Comparison of ENCODE assay signal across 1 cellular context in the genomic region with DNA sequence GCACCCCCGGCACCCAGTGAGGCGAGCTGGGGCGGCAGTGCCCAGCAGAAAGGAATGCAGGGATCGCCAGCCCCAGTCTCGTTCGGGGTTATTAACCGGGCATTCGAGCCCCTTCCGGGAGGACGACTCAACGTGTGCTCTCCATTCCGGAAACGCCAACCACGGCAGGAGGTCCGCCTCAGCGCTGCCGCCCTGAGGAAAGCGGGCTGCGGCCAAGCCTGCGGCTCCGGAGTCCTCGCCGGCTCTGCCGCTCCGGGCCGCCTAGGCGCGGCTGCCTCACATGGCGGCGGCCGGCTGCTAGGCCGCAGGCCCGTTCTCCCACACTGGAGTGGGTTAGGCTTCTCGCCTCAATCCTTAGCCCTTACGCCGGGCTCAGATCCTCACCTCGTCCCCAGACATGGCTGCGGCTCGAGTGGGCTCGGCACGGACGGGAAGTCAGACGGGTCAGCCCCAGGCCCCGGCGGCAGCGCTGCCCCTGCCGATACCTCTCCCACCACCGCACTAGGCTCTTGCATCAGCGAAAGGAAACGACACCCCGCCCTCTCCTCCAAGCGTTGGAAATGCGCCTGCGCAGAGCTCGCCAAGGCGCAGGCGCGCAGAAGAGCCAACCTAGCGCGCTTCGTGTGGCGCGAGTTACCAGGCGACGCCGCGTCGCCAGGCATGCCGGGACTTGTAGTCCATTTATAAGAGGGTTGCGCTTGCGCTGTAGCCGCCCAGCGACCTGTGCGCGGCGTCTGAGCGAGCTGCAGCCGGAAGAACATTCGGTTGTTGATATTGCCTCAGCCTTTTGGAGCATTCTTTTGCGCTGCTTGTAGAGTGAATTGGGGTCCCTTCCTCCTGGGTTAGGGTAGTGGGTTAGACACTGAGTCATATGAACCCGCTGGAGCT.
A peak's percentile ranks its signal among the peaks of the same experiment; 100 is the strongest.
TF ChIP-seq lines count a peak whose summit lies in the region.

TSS of gene EIF2S2 (minus strand) at position 532 of the 888 bp plus-strand sequence. CDS start at position 399, 133 bp downstream.

TF ChIP-seq in HepG2, 621 proteins besides CTCF, POLR2A, EP300 and RAD21 (continued from another document and continues in another):
- TF ChIP-seq ZNF468 (CRISPR knock-in tag; IDR thresholded peaks at IDR 0.05): no peak; the same call in 1 of the 2 replicates
- TF ChIP-seq HNRNPLL (IDR thresholded peaks at IDR 0.05; ENCODE audit: low read depth, low read length, poor library complexity, severe bottlenecking): peak; percentile 96
- peak; percentile 89; the same call in 1 of the 2 replicates for TF ChIP-seq RFXAP (CRISPR knock-in tag; IDR thresholded peaks at IDR 0.05; ENCODE audit: borderline replicate concordance)
- TF ChIP-seq EED (CRISPR knock-in tag; IDR thresholded peaks at IDR 0.05): peak; percentile 98
- TF ChIP-seq ATRX (CRISPR knock-in tag; IDR thresholded peaks at IDR 0.05; ENCODE audit: borderline replicate concordance): no peak; the same call in 1 of the 2 replicates
- TF ChIP-seq, protein P1, sequence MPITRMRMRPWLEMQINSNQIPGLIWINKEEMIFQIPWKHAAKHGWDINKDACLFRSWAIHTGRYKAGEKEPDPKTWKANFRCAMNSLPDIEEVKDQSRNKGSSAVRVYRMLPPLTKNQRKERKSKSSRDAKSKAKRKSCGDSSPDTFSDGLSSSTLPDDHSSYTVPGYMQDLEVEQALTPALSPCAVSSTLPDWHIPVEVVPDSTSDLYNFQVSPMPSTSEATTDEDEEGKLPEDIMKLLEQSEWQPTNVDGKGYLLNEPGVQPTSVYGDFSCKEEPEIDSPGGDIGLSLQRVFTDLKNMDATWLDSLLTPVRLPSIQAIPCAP (CRISPR knock-in tag; IDR thresholded peaks at IDR 0.05; ENCODE audit: low read depth): peak; percentile 31; the same call in 1 of the 2 replicates
- TF ChIP-seq DMAP1 (CRISPR knock-in tag; IDR thresholded peaks at IDR 0.05): peak; percentile 100
- TF ChIP-seq, protein P2, sequence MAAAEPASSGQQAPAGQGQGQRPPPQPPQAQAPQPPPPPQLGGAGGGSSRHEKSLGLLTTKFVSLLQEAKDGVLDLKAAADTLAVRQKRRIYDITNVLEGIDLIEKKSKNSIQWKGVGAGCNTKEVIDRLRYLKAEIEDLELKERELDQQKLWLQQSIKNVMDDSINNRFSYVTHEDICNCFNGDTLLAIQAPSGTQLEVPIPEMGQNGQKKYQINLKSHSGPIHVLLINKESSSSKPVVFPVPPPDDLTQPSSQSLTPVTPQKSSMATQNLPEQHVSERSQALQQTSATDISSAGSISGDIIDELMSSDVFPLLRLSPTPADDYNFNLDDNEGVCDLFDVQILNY (CRISPR knock-in tag; conservative IDR thresholded peaks at IDR 0.05): peak; percentile 94
- TF ChIP-seq ZFP41 (CRISPR knock-in tag; IDR thresholded peaks at IDR 0.05; ENCODE audit: borderline replicate concordance): peak; percentile 55; the same call in 1 of the 2 replicates
- TF ChIP-seq, protein P3, sequence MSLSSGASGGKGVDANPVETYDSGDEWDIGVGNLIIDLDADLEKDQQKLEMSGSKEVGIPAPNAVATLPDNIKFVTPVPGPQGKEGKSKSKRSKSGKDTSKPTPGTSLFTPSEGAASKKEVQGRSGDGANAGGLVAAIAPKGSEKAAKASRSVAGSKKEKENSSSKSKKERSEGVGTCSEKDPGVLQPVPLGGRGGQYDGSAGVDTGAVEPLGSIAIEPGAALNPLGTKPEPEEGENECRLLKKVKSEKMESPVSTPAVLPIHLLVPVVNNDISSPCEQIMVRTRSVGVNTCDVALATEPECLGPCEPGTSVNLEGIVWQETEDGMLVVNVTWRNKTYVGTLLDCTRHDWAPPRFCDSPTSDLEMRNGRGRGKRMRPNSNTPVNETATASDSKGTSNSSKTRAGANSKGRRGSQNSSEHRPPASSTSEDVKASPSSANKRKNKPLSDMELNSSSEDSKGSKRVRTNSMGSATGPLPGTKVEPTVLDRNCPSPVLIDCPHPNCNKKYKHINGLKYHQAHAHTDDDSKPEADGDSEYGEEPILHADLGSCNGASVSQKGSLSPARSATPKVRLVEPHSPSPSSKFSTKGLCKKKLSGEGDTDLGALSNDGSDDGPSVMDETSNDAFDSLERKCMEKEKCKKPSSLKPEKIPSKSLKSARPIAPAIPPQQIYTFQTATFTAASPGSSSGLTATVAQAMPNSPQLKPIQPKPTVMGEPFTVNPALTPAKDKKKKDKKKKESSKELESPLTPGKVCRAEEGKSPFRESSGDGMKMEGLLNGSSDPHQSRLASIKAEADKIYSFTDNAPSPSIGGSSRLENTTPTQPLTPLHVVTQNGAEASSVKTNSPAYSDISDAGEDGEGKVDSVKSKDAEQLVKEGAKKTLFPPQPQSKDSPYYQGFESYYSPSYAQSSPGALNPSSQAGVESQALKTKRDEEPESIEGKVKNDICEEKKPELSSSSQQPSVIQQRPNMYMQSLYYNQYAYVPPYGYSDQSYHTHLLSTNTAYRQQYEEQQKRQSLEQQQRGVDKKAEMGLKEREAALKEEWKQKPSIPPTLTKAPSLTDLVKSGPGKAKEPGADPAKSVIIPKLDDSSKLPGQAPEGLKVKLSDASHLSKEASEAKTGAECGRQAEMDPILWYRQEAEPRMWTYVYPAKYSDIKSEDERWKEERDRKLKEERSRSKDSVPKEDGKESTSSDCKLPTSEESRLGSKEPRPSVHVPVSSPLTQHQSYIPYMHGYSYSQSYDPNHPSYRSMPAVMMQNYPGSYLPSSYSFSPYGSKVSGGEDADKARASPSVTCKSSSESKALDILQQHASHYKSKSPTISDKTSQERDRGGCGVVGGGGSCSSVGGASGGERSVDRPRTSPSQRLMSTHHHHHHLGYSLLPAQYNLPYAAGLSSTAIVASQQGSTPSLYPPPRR (CRISPR knock-in tag; IDR thresholded peaks at IDR 0.05; ENCODE audit: borderline replicate concordance): peak; percentile 71
- peak; percentile 97 for TF ChIP-seq SPEN (CRISPR knock-in tag; IDR thresholded peaks at IDR 0.05; ENCODE audit: low read depth)
- TF ChIP-seq ZNF431 (CRISPR knock-in tag; IDR thresholded peaks at IDR 0.05; ENCODE audit: borderline replicate concordance, low read depth): no peak; the same call in none of the 2 replicates
- peak; percentile 81; the same call in 1 of the 2 replicates for TF ChIP-seq MIXL1 (CRISPR knock-in tag; IDR thresholded peaks at IDR 0.05)
- TF ChIP-seq ZNF33B (CRISPR knock-in tag; IDR thresholded peaks at IDR 0.05): peak; percentile 19; the same call in 1 of the 2 replicates
- peak; percentile 100 for TF ChIP-seq KAT7 (CRISPR knock-in tag; IDR thresholded peaks at IDR 0.05; ENCODE audit: borderline replicate concordance)
- TF ChIP-seq, protein P4, sequence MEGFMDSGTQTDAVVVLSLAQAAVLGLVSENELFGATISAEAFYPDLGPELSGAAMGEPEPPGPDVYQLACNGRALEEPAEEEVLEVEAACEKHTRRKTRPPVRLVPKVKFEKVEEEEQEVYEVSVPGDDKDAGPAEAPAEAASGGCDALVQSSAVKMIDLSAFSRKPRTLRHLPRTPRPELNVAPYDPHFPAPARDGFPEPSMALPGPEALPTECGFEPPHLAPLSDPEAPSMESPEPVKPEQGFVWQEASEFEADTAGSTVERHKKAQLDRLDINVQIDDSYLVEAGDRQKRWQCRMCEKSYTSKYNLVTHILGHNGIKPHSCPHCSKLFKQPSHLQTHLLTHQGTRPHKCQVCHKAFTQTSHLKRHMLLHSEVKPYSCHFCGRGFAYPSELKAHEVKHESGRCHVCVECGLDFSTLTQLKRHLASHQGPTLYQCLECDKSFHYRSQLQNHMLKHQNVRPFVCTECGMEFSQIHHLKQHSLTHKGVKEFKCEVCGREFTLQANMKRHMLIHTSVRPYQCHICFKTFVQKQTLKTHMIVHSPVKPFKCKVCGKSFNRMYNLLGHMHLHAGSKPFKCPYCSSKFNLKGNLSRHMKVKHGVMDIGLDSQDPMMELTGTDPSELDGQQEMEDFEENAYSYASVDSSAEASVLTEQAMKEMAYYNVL (CRISPR knock-in tag; IDR thresholded peaks at IDR 0.05; ENCODE audit: borderline replicate concordance): peak; percentile 85; the same call in 1 of the 2 replicates
- no peak for TF ChIP-seq ZNF207 (IDR thresholded peaks at IDR 0.05; ENCODE audit: borderline replicate concordance)
- no peak for TF ChIP-seq SMARCE1 (IDR thresholded peaks at IDR 0.05; ENCODE audit: borderline replicate concordance)
- peak; percentile 97 for TF ChIP-seq ZFP36L2 (CRISPR knock-in tag; IDR thresholded peaks at IDR 0.05)
- peak; percentile 58 for TF ChIP-seq ZNF292 (CRISPR knock-in tag; IDR thresholded peaks at IDR 0.05; ENCODE audit: borderline replicate concordance, low read depth)
- no peak for TF ChIP-seq ZNF432 (CRISPR knock-in tag; IDR thresholded peaks at IDR 0.05; ENCODE audit: borderline replicate concordance)
- peak; percentile 99 for TF ChIP-seq ATF7-NPFF (CRISPR knock-in tag; IDR thresholded peaks at IDR 0.05; ENCODE audit: low read depth)
- peak; percentile 39 for TF ChIP-seq FOSL2 (CRISPR knock-in tag; IDR thresholded peaks at IDR 0.05)
- peak; percentile 13; the same call in 1 of the 2 replicates for TF ChIP-seq DPF2 (CRISPR knock-in tag; IDR thresholded peaks at IDR 0.05; ENCODE audit: borderline replicate concordance, low read depth)
- TF ChIP-seq, protein P5, sequence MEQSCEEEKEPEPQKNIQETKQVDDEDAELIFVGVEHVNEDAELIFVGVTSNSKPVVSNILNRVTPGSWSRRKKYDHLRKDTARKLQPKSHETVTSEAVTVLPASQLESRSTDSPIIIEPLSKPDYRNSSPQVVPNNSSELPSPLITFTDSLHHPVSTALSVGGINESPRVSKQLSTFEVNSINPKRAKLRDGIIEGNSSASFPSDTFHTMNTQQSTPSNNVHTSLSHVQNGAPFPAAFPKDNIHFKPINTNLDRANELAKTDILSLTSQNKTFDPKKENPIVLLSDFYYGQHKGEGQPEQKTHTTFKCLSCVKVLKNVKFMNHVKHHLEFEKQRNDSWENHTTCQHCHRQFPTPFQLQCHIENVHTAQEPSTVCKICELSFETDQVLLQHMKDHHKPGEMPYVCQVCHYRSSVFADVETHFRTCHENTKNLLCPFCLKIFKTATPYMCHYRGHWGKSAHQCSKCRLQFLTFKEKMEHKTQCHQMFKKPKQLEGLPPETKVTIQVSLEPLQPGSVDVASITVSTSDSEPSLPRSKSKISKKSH (CRISPR knock-in tag; IDR thresholded peaks at IDR 0.05; ENCODE audit: borderline replicate concordance): peak; percentile 89
- TF ChIP-seq TARDBP (CRISPR knock-in tag; IDR thresholded peaks at IDR 0.05): peak; percentile 98
- no peak for TF ChIP-seq ZSCAN30 (CRISPR knock-in tag; IDR thresholded peaks at IDR 0.05)
- TF ChIP-seq HDAC2 (CRISPR knock-in tag; IDR thresholded peaks at IDR 0.05): peak; percentile 63
- TF ChIP-seq HDAC6 (IDR thresholded peaks at IDR 0.05; ENCODE audit: low read depth, low read length): no peak; the same call in 1 of the 2 replicates
- peak; percentile 65 for TF ChIP-seq CCDC6 (CRISPR knock-in tag; IDR thresholded peaks at IDR 0.05)
- TF ChIP-seq ZNF253 (CRISPR knock-in tag; IDR thresholded peaks at IDR 0.05; ENCODE audit: borderline replicate concordance): peak; percentile 11; the same call in 1 of the 2 replicates
- no peak for TF ChIP-seq RBM22 (optimal IDR thresholded peaks at IDR 0.05; ENCODE audit: low read length)
- TF ChIP-seq TBL1XR1 (IDR thresholded peaks at IDR 0.05; ENCODE audit: borderline replicate concordance, low read length, partially characterized antibody): peak; percentile 48
- TF ChIP-seq ZSCAN12 (CRISPR knock-in tag; IDR thresholded peaks at IDR 0.05): 0 out of 2 replicates have a peak, but pooled peaks have one; percentile 10
- no peak; the same call in 1 of the 2 replicates for TF ChIP-seq ZNF615 (CRISPR knock-in tag; IDR thresholded peaks at IDR 0.05; ENCODE audit: borderline replicate concordance)
- TF ChIP-seq ZNF569 (CRISPR knock-in tag; IDR thresholded peaks at IDR 0.05; ENCODE audit: borderline replicate concordance): peak; percentile 20; the same call in 1 of the 2 replicates
- peak; percentile 96 for TF ChIP-seq CREB3 (CRISPR knock-in tag; IDR thresholded peaks at IDR 0.05)
- peak; percentile 100 for TF ChIP-seq YEATS4 (CRISPR knock-in tag; IDR thresholded peaks at IDR 0.05; ENCODE audit: borderline replicate concordance)
